Comparison of ENCODE assay signal across 8 cellular contexts in the genomic region with DNA sequence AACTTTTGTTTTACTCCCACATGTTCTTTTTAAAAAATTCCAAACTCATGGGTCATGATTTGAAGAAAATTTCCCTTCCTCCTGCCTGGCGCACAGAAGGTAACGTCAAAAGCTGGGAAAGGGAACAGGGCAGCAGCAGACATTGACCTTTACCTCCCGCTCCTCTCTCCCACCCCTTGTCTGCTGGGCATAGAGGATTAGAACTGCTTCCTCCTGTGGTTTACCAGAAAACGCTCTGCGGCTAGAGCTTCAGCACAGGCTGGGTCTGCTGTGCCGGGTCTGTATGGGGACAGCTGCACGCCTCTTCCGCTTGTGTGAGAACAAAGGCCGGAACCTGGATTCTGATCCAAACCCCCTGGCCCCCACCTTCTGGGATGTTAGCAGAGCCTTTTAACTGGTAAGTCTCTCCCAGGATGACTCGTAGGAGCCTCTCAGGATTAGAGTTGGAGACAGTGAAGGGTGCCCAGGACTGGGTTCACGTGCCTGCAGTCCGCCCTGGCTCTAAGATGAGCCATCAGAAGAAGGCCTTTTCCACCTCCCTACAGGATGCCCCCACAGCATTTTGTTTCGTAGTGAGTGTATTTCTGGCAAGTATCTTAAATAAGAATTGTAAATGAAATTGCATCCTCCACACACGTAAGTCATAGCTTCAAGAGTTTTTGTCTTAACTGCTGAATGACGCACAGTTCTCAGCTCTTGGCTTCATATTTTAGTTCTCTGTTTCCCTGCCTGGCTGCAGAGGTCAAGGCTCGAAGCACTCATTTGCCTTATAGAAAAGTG. TPM values are rescaled to one million over a fixed set of nuclear protein-coding genes. Genes with fewer than 3 reads are reported as not detected.
DNase-seq lines count a peak whose midpoint lies in the region; ATAC-seq, FAIRE-seq and TF ChIP-seq lines count a peak whose summit lies in the region.

No MANE protein-coding gene starts in this region.

- H3K27ac ChIP-seq in A673 (ENCODE audit: low read depth, low read length, poor library complexity, severe bottlenecking), result no peak overlapping the region

- DNase-seq in GM18507 (ENCODE audit: extremely low spot score, insufficient read length, low read depth) (no peak), NOMO-1 treated with DMSO at 0.1 percent for 48 hours (lab: John Stamatoyannopoulos, UW; ENCODE audit: unreplicated experiment) (peak; percentile 93), iris pigment epithelial cell (ENCODE audit: low read depth) (peak; percentile 96), A673 (ENCODE audit: low spot score) (no peak), ACHN (no peak)
- DNase-seq in activated naive CD4-positive, alpha-beta T cell treated with anti-CD3 and anti-CD28 coated beads, Interleukin-2, amount 50 U/mL, for 72 hours (ENCODE audit: low spot score in 2 of 2), result peak; percentile 45 to 75
- peak; percentile 6 for DNase-seq in stimulated activated CD4-positive, alpha-beta T cell treated with anti-CD3 and anti-CD28 coated beads, Interleukin-2, amount 100 ng/mL, for 4 hours (ENCODE audit: low read depth)

- POLR2A ChIA-PET in A673 (lab: Charles Lee; ENCODE audit: low non-redundant PET), result no interaction called here

- no peaks in the 10 kb centered on the region for H3K9me3 ChIP-seq in A673 (ENCODE audit: low read depth, low read length, poor library complexity, severe bottlenecking)

- no TSS peak for BruUV-seq in A673 (replicated peaks; lab: Mats Ljungman, UMichigan)

- TF ChIP-seq CTCF in A673 (conservative IDR thresholded peaks at IDR 0.05; ENCODE audit: low read depth, low read length), result no peak

- CTCF ChIA-PET in A673 (lab: Charles Lee), result no interaction called here

- FAIRE-seq in GM18507 (lab: Jason Lieb, UNC), result peak; percentile 84

- peak; percentile 77 to 79 for ATAC-seq in activated naive CD4-positive, alpha-beta T cell treated with anti-CD3 and anti-CD28 coated beads, Interleukin-2, amount 50 U/mL, for 72 hours
- ATAC-seq in GM21529 (IDR thresholded peaks at IDR 0.05; ENCODE audit: unreplicated experiment), result no peak

- in situ Hi-C loops in ACHN (cut with HindIII; ENCODE audit: low pct_ligation_motif_present, low pct_unique_long_range_greater_than_20kb, low sequenced_read_pairs), result no loop called here

- no peaks in the 10 kb centered on the region for H3K27me3 ChIP-seq in A673 (replicated peaks; ENCODE audit: insufficient read depth, low read depth, low read length, poor library complexity)

- no peak overlapping the region for H3K4me3 ChIP-seq in A673 (ENCODE audit: low read depth, low read length, poor library complexity, severe bottlenecking)

- no peaks in the 10 kb centered on the region for H3K36me3 Mint-ChIP-seq in activated naive CD4-positive, alpha-beta T cell treated with anti-CD3 and anti-CD28 coated beads, Interleukin-2, amount 50 U/mL, for 72 hours

- peak overlapping the region; percentile 63 to 68 for H3K27ac Mint-ChIP-seq in activated naive CD4-positive, alpha-beta T cell treated with anti-CD3 and anti-CD28 coated beads, Interleukin-2, amount 50 U/mL, for 72 hours

- H3K36me3 ChIP-seq in A673 (ENCODE audit: insufficient read depth, low read length, poor library complexity, severe bottlenecking), result no peaks in the 10 kb centered on the region

- H3K9me3 Mint-ChIP-seq in activated naive CD4-positive, alpha-beta T cell treated with anti-CD3 and anti-CD28 coated beads, Interleukin-2, amount 50 U/mL, for 72 hours, result no peaks in the 10 kb centered on the region

- intact Hi-C loops in A673 (cut with micrococcal nuclease; ENCODE audit: unreplicated experiment), result no loop called here

- H3K4me1 ChIP-seq in A673 (ENCODE audit: insufficient read depth, low read length, poor library complexity, severe bottlenecking), result no peaks in the 10 kb centered on the region

RNA-seq across cellular contexts. Expression of a gene that starts 5.2 kb away (rescaled TPM):
- 10 to 100 TPM in 1 of 2 donors, 1 to 10 TPM in 1; 4.4 to 16.2 TPM for total RNA-seq in activated naive CD4-positive, alpha-beta T cell treated with anti-CD3 and anti-CD28 coated beads, Interleukin-2, amount 50 U/mL, for 72 hours
- 6.2 and 10.6 TPM in 2 replicates for total RNA-seq in A673 (2021)

RNA-seq across cellular contexts. Expression of a gene that starts 52.9 kb away (rescaled TPM):
- 10 to 100 TPM in 1 of 2 donors, 1 to 10 TPM in 1; 3.8 to 12.6 TPM for total RNA-seq in activated naive CD4-positive, alpha-beta T cell treated with anti-CD3 and anti-CD28 coated beads, Interleukin-2, amount 50 U/mL, for 72 hours
- total RNA-seq in A673 (2021), result 7.5 and 11.8 TPM in 2 replicates

Comparison
In these comparisons a context has a peak if more than half of its experiments do, and no peak if none do; other contexts are left out.
1. DNase-seq: peak in NOMO-1 treated with DMSO at 0.1 percent for 48 hours (single experiment), activated naive CD4-positive, alpha-beta T cell treated with anti-CD3 and anti-CD28 coated beads, Interleukin-2, amount 50 U/mL, for 72 hours (2 of 2), iris pigment epithelial cell (single experiment) and stimulated activated CD4-positive, alpha-beta T cell treated with anti-CD3 and anti-CD28 coated beads, Interleukin-2, amount 100 ng/mL, for 4 hours (single experiment); none in GM18507 (single experiment), A673 (single experiment) and ACHN (single experiment).